18 cellular contexts compared by ENCODE assay signal in the genomic region with DNA sequence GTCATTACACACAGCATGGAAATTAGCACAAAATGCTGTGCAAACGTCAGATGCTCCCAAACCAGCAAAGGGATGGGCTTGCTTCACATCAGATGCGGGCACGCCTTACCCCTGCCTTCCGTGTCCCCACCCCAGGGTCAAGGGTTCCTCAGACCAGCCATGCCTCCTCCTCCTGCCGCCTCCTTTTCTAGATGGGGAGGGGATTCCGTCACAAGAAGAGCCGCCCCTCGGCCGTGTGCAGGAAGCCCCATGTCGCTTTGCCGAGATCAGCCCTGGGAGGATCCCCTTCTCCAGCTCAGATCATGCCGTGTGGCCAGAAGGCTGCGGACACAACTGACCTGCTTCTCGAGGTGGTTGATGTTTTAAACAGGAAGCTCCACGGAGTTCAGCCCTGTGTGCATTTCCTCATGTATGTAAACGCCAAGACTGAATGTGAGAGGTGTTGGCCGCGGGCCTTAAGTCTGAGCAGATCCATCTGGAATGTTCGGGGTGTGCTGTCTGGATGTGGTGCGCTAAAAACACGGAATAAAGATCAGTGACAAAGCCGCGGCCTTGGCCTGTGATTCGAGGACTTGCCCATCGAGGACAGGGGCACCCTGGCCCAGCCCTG.
DNase-seq lines count a peak whose midpoint lies in the region; ATAC-seq and TF ChIP-seq lines count a peak whose summit lies in the region.
"Had no signal": no experiment of that assay in that cellular context is flagged by ENCODE, and none has a peak within 500 bp of the region (broad histone marks: within the 10 kb centered on the region; RNA-seq: fewer than 3 reads in every experiment).

No MANE protein-coding gene starts in this region.

- no peaks in the 10 kb centered on the region for H3K9me3 ChIP-seq in upper lobe of right lung
- H3K9me3 ChIP-seq in CD4-positive, alpha-beta memory T cell (ENCODE audit: control insufficient read depth in 1 of 2, low read length in 2 of 2): no peaks in the 10 kb centered on the region

- TF ChIP-seq CTCF in fibroblast of the aortic adventitia (IDR thresholded peaks at IDR 0.05; ENCODE audit: insufficient read depth, low read length): no peak
- no peak for TF ChIP-seq CTCF in upper lobe of right lung (IDR thresholded peaks at IDR 0.05)

- H3K27me3 ChIP-seq in upper lobe of right lung: no peaks in the 10 kb centered on the region
- no peaks in the 10 kb centered on the region for H3K27me3 ChIP-seq in CD4-positive, alpha-beta memory T cell (ENCODE audit: insufficient read depth, low read length)

- no peak overlapping the region for H3K4me3 Mint-ChIP-seq in activated naive CD4-positive, alpha-beta T cell treated with anti-CD3 and anti-CD28 coated beads, Interleukin-2, amount 10 ng/mL, durations not matched to agents 7 days and 5 days
- no peak overlapping the region for H3K4me3 Mint-ChIP-seq in CD4-positive, alpha-beta memory T cell
- H3K4me3 Mint-ChIP-seq: activated T-cell treated with anti-CD3 and anti-CD28 coated beads, Interleukin-2, amount 50 U/mL, for 4 hours; naive thymus-derived CD4-positive, alpha-beta T cell had no signal

- H3K4me1 Mint-ChIP-seq in activated naive CD4-positive, alpha-beta T cell treated with anti-CD3 and anti-CD28 coated beads, Interleukin-2, amount 10 ng/mL, durations not matched to agents 7 days and 5 days: no peaks in the 10 kb centered on the region
- H3K4me1 Mint-ChIP-seq in CD4-positive, alpha-beta memory T cell: no peaks in the 10 kb centered on the region
- H3K4me1 Mint-ChIP-seq: CD8-positive, alpha-beta memory T cell had no signal

- no peak overlapping the region for H3K27ac Mint-ChIP-seq in activated naive CD4-positive, alpha-beta T cell treated with anti-CD3 and anti-CD28 coated beads, Interleukin-2, amount 10 ng/mL, durations not matched to agents 7 days and 5 days
- peak overlapping the region in 1 of 7 donors; percentile 55 for H3K27ac Mint-ChIP-seq in CD4-positive, alpha-beta memory T cell
- H3K27ac Mint-ChIP-seq: CD8-positive, alpha-beta memory T cell had no signal

- no peaks in the 10 kb centered on the region for H3K36me3 ChIP-seq in upper lobe of right lung
- H3K36me3 ChIP-seq in CD4-positive, alpha-beta memory T cell (ENCODE audit: insufficient read depth, low read length): no peaks in the 10 kb centered on the region

- POLR2A ChIA-PET in CD4-positive, alpha-beta memory T cell (lab: Charles Lee; ENCODE audit: partially characterized antibody): no interaction called here

- no peak for TF ChIP-seq POLR2A in erythroblast (IDR thresholded peaks at IDR 0.05; ENCODE audit: low read length)

- peak; percentile 4 for ATAC-seq in upper lobe of right lung
- ATAC-seq: activated T-cell treated with anti-CD3 and anti-CD28 coated beads, Interleukin-2, amount 50 U/mL, for 4 hours had no signal

- intact Hi-C loops in upper lobe of right lung (cut with DNase I): no loop called here
- intact Hi-C loops in CD4-positive, alpha-beta memory T cell (cut with micrococcal nuclease): no loop called here

- no peaks in the 10 kb centered on the region for H3K27me3 Mint-ChIP-seq in activated naive CD4-positive, alpha-beta T cell treated with anti-CD3 and anti-CD28 coated beads, Interleukin-2, amount 10 ng/mL, durations not matched to agents 7 days and 5 days
- no peaks in the 10 kb centered on the region for H3K27me3 Mint-ChIP-seq in CD4-positive, alpha-beta memory T cell
- H3K27me3 Mint-ChIP-seq: naive thymus-derived CD4-positive, alpha-beta T cell had no signal

- H3K36me3 Mint-ChIP-seq in activated naive CD4-positive, alpha-beta T cell treated with anti-CD3 and anti-CD28 coated beads, Interleukin-2, amount 10 ng/mL, durations not matched to agents 7 days and 5 days: peaks cover 11% of the 10 kb centered on the region
- H3K36me3 Mint-ChIP-seq in CD4-positive, alpha-beta memory T cell: peaks cover 17 to 48% of the 10 kb centered on the region in 2 donors

- no peak overlapping the region for H3K4me3 ChIP-seq in fibroblast of the aortic adventitia (ENCODE audit: low read depth, low read length)
- H3K4me3 ChIP-seq in upper lobe of right lung: no peak overlapping the region
- H3K4me3 ChIP-seq in CD4-positive, alpha-beta memory T cell (ENCODE audit: low read length in 2 of 2): no peak overlapping the region

- no peaks in the 10 kb centered on the region for H3K4me1 ChIP-seq in upper lobe of right lung
- H3K4me1 ChIP-seq in CD4-positive, alpha-beta memory T cell (ENCODE audit: insufficient read depth, low read length): no peaks in the 10 kb centered on the region

- H3K27ac ChIP-seq in upper lobe of right lung: peak overlapping the region; percentile 42
- H3K27ac ChIP-seq in CD4-positive, alpha-beta memory T cell (ENCODE audit: low read depth, low read length): no peak overlapping the region
- H3K27ac ChIP-seq: epithelial cell of prostate had no signal

- CTCF ChIA-PET in activated naive CD4-positive, alpha-beta T cell treated with anti-CD3 and anti-CD28 coated beads, Interleukin-2, amount 10 ng/mL, durations not matched to agents 7 days and 5 days (lab: Charles Lee): no interaction called here
- CTCF ChIA-PET in CD4-positive, alpha-beta memory T cell (lab: Charles Lee; ENCODE audit: partially characterized antibody): no interaction called here

- DNase-seq in activated naive CD4-positive, alpha-beta T cell treated with anti-CD3 and anti-CD28 coated beads, Interleukin-2, amount 10 ng/mL, durations not matched to agents 7 days and 5 days: peak; percentile 4
- DNase-seq in activated naive CD4-positive, alpha-beta T cell treated with anti-CD3 and anti-CD28 coated beads, Interleukin-2, amount 50 U/mL, for 16 hours: no peak
- DNase-seq in fibroblast of the aortic adventitia (ENCODE audit: low read depth) (peak; percentile 74), mesenteric fat pad (ENCODE audit: low spot score) (peak; percentile 83), upper lobe of right lung (peak; percentile 57), erythroblast (lab: John Stamatoyannopoulos, UW) (no peak), NCI-H345 (lab: John Stamatoyannopoulos, UW) (no peak)
- no peak for DNase-seq in CD4-positive, alpha-beta memory T cell
- DNase-seq: amygdala; DND-41; hippocampal formation; naive thymus-derived CD4-positive, alpha-beta T cell; NCI-H1930; NCI-H524 treated with DMSO at 0.1 percent for 48 hours; T1000 had no signal

- peaks cover 10% of the 10 kb centered on the region for H3K9me3 Mint-ChIP-seq in activated naive CD4-positive, alpha-beta T cell treated with anti-CD3 and anti-CD28 coated beads, Interleukin-2, amount 10 ng/mL, durations not matched to agents 7 days and 5 days
- peaks cover 0 to 20% (median 6%) of the 10 kb centered on the region in 8 donors for H3K9me3 Mint-ChIP-seq in CD4-positive, alpha-beta memory T cell

Comparison
In these comparisons a context has a peak if more than half of its experiments do, and no peak if none do; other contexts are left out.
1. DNase-seq: peak in activated naive CD4-positive, alpha-beta T cell treated with anti-CD3 and anti-CD28 coated beads, Interleukin-2, amount 10 ng/mL, durations not matched to agents 7 days and 5 days (single experiment), fibroblast of the aortic adventitia (single experiment), mesenteric fat pad (single experiment) and upper lobe of right lung (single experiment); none in activated naive CD4-positive, alpha-beta T cell treated with anti-CD3 and anti-CD28 coated beads, Interleukin-2, amount 50 U/mL, for 16 hours (single experiment), erythroblast (0 of 2), CD4-positive, alpha-beta memory T cell (0 of 5) and NCI-H345 (single experiment).